Comparison of ENCODE assay signal across 8 cellular contexts in the genomic region with DNA sequence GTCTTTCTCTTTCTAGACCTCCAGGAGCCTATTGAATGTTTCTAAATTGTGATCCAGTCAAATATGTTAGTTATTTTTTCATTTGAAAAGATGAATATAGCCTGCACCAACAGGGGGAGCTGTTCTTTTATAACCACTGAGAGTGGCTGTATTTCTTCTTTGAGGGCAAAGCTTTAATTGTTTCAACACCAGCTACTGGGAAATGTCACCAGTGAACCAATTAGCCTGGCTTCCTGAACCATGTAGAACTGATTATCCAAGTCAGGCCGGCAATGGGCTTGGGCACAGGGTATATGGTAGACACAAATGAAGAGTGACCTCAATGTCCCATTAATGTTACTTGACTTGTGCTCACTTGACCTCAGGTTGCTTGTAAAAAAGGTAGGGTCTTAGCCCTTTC. TPM values are rescaled to one million over a fixed set of nuclear protein-coding genes. Genes with fewer than 3 reads are reported as not detected.
DNase-seq lines count a peak whose midpoint lies in the region; ATAC-seq and TF ChIP-seq lines count a peak whose summit lies in the region.

No MANE protein-coding gene starts in this region.

- H3K27me3 ChIP-seq in heart right ventricle (peaks cover 0 to 3% (median 0%) of the 10 kb centered on the region in 7 donors), OCI-LY3 (ENCODE audit: low read depth, low read length) (no peaks in the 10 kb centered on the region), adrenal gland (no peaks in the 10 kb centered on the region), lower lobe of right lung (ENCODE audit: low read depth) (no peaks in the 10 kb centered on the region), vagina (no peaks in the 10 kb centered on the region)

- no peaks in the 10 kb centered on the region for H3K36me3 ChIP-seq in heart right ventricle
- H3K36me3 ChIP-seq in OCI-LY3 (replicated peaks; ENCODE audit: low read depth, low read length) = no peaks in the 10 kb centered on the region
- no peaks in the 10 kb centered on the region for H3K36me3 ChIP-seq in adrenal gland (replicated peaks in 1 of 2)
- H3K36me3 ChIP-seq in lower lobe of right lung = no peaks in the 10 kb centered on the region
- H3K36me3 ChIP-seq in vagina = no peaks in the 10 kb centered on the region

- H3K27ac ChIP-seq in heart right ventricle = no peak overlapping the region
- H3K27ac ChIP-seq in OCI-LY3 (ENCODE audit: low read length) = no peak overlapping the region
- H3K27ac ChIP-seq in adrenal gland = no peak overlapping the region
- H3K27ac ChIP-seq in lower lobe of right lung = no peak overlapping the region
- no peak overlapping the region for H3K27ac ChIP-seq in vagina

- ATAC-seq in heart right ventricle (no peak), Right ventricle myocardium inferior (no peak), lower lobe of right lung (peak; percentile 29 to 46), GM18873 (IDR thresholded peaks at IDR 0.05; ENCODE audit: low FRiP score, unreplicated experiment) (no peak)

- H4K20me1 ChIP-seq in OCI-LY3 (ENCODE audit: insufficient read depth, low read length) = no peaks in the 10 kb centered on the region

- intact Hi-C loops in heart right ventricle (cut with DNase I) (loop anchor here in 4 of 10 donors (2.0 to 10.0 kb wide), 4 partner anchors 63 to 251 kb away; a partner anchor contains a TSS), Right ventricle myocardium inferior (cut with DNase I) (no loop called here), adrenal gland (cut with DNase I) (no loop called here), lower lobe of right lung (cut with DNase I) (no loop called here), vagina (cut with DNase I) (no loop called here)

- H3K9me3 ChIP-seq in heart right ventricle (no peaks in the 10 kb centered on the region), OCI-LY3 (ENCODE audit: insufficient read depth, low read length) (no peaks in the 10 kb centered on the region), adrenal gland (replicated peaks in 1 of 3) (no peaks in the 10 kb centered on the region), lower lobe of right lung (no peaks in the 10 kb centered on the region), vagina (no peaks in the 10 kb centered on the region)

- peaks cover 0 to 19% (median 0%) of the 10 kb centered on the region in 9 donors for H3K4me1 ChIP-seq in heart right ventricle
- peaks cover 46% of the 10 kb centered on the region for H3K4me1 ChIP-seq in OCI-LY3 (ENCODE audit: low read length)
- H3K4me1 ChIP-seq in adrenal gland (replicated peaks in 1 of 2) = no peaks in the 10 kb centered on the region
- H3K4me1 ChIP-seq in lower lobe of right lung = peaks cover 15% of the 10 kb centered on the region
- H3K4me1 ChIP-seq in vagina = peaks cover 6% of the 10 kb centered on the region

- TF ChIP-seq POLR2A in adrenal gland (IDR thresholded peaks at IDR 0.05) = no peak
- TF ChIP-seq POLR2A in vagina (IDR thresholded peaks at IDR 0.05) = no peak

- WGBS in heart right ventricle, 2 donors = 57 to 67% methylated on average over 1 of the region's 1 CpG
- WGBS in adrenal gland, 4 donors = 64 to 74% (median 70%) methylated on average over 1 of the region's 1 CpG

- DNase-seq in heart right ventricle = peak in 1 of 2 donors; percentile 12
- DNase-seq in Right ventricle myocardium inferior (ENCODE audit: missing footprints) = no peak
- DNase-seq in adrenal gland = peak in 5 of 7 donors; percentile 16 to 57 (median 42)
- no peak for DNase-seq in lower lobe of right lung
- DNase-seq in vagina (ENCODE audit: extremely low spot score in 2 of 2) = no peak
- DNase-seq in anterior cingulate cortex (lab: John Stamatoyannopoulos, UW) = no peak

- H3K4me3 ChIP-seq in heart right ventricle (no peak overlapping the region), OCI-LY3 (ENCODE audit: low read length) (no peak overlapping the region), adrenal gland (no peak overlapping the region), lower lobe of right lung (no peak overlapping the region), vagina (no peak overlapping the region)

- no peak overlapping the region for H3K9ac ChIP-seq in OCI-LY3 (ENCODE audit: low read length)

- no peak overlapping the region for H2AFZ ChIP-seq in OCI-LY3 (ENCODE audit: low read depth, low read length)

- H3K4me2 ChIP-seq in OCI-LY3 (ENCODE audit: low read length) = no peak overlapping the region

- H3K79me2 ChIP-seq in OCI-LY3 (ENCODE audit: low read length) = peaks cover 1% of the 10 kb centered on the region

- TF ChIP-seq CTCF in heart right ventricle (IDR thresholded peaks at IDR 0.05) = peak in 7 of 9 donors; percentile 36 to 67 (median 49)
- peak; percentile 85 for TF ChIP-seq CTCF in OCI-LY3 (IDR thresholded peaks at IDR 0.05; ENCODE audit: low read depth, low read length)
- peak; percentile 31 to 62 (median 54) for TF ChIP-seq CTCF in adrenal gland (IDR thresholded peaks at IDR 0.05)
- peak; percentile 58 for TF ChIP-seq CTCF in lower lobe of right lung (IDR thresholded peaks at IDR 0.05)
- TF ChIP-seq CTCF in vagina (IDR thresholded peaks at IDR 0.05) = peak in 2 of 3 experiments; percentile 20 to 35

RNA-seq across cellular contexts. Expression of a gene that starts 4.8 kb away (rescaled TPM):
- 1 to 10 TPM in 2 of 10 donors, under 1 TPM in 7, not detected in 1; 0.16 to 5.4 (median 0.72) TPM for total RNA-seq in heart right ventricle
- polyA plus RNA-seq in heart right ventricle = under 1 TPM; 0.16 to 0.22 TPM
- total RNA-seq in Right ventricle myocardium inferior = 0.73 TPM
- total RNA-seq in adrenal gland = 1 to 10 TPM in 7 of 8 donors, under 1 TPM in 1; 0.42 to 3.7 (median 1.9) TPM
- polyA plus RNA-seq in adrenal gland = 1 to 10 TPM in 1 of 3 donors, under 1 TPM in 2; 0.51 to 1.2 (median 0.88) TPM
- 15.1 TPM for total RNA-seq in lower lobe of right lung
- total RNA-seq in vagina = 22.6 TPM

Comparison
In these comparisons a context has a peak if more than half of its experiments do, and no peak if none do; other contexts are left out.
1. ATAC-seq: peak in lower lobe of right lung (2 of 2); none in heart right ventricle (0 of 8), Right ventricle myocardium inferior (single experiment) and GM18873 (single experiment).
2. DNase-seq: peak in adrenal gland (5 of 7); none in Right ventricle myocardium inferior (single experiment), lower lobe of right lung (single experiment), vagina (0 of 2) and anterior cingulate cortex (0 of 58).
3. CTCF ChIP-seq: peak in every context shown above with its lines; median percentile 85 in OCI-LY3; 58 in lower lobe of right lung; 54 in adrenal gland; 49 in heart right ventricle; 28 in vagina.